ENCODE assay signal across 17 cellular contexts in genomic region chr22:37569921-37570660, GRCh38. TPM values are rescaled to one million over a fixed set of nuclear protein-coding genes. Genes with fewer than 3 reads are reported as not detected.
A peak's percentile ranks its signal among the peaks of the same experiment; 100 is the strongest.
DNase-seq lines count a peak whose midpoint lies in the region; ATAC-seq and TF ChIP-seq lines count a peak whose summit lies in the region.
"Had no signal": no experiment of that assay in that cellular context is flagged by ENCODE, and none has a peak within 500 bp of the region (broad histone marks: within the 10 kb centered on the region; RNA-seq: fewer than 3 reads in every experiment).

No MANE protein-coding gene starts in this region.

- H3K4me1 Mint-ChIP-seq in type B pancreatic cell (ENCODE audit: unreplicated experiment): peaks cover 22% of the 10 kb centered on the region

- H3K4me3 ChIP-seq in colonic mucosa: no peak overlapping the region
- no peak overlapping the region for H3K4me3 ChIP-seq in mucosa of descending colon

- no peaks in the 10 kb centered on the region for H3K36me3 Mint-ChIP-seq in type B pancreatic cell

- peaks cover 23% of the 10 kb centered on the region for H3K4me1 ChIP-seq in colonic mucosa
- peaks cover 59% of the 10 kb centered on the region for H3K4me1 ChIP-seq in mucosa of descending colon (ENCODE audit: low read depth)

- DNase-seq in NCI-H69 (lab: John Stamatoyannopoulos, UW) (peak; percentile 58), colonic mucosa (peak; percentile 76), mucosa of descending colon (peak; percentile 76 to 82 (median 80)), type B pancreatic cell (ENCODE audit: extremely low spot score, unreplicated experiment) (no peak), cerebellar cortex (ENCODE audit: low spot score) (no peak), GM19240 (ENCODE audit: insufficient read length, low spot score) (no peak)
- DNase-seq in activated effector memory CD4-positive, alpha-beta T cell treated with Interleukin-2 at 50 U/mL for 16 hours: no peak
- DNase-seq: activated CD8-positive, alpha-beta T cell treated with anti-CD3 and anti-CD28 coated beads, Interleukin-2, amount 10 ng/mL, durations not matched to agents 7 days and 5 days; activated naive CD4-positive, alpha-beta T cell treated with anti-CD3 and anti-CD28 coated beads, Interleukin-2, amount 50 U/mL, for 16 hours; cerebellar nuclear complex; GOT3; midbrain; NCI-H1048; NCI-H345; stimulated activated CD4-positive, alpha-beta T cell treated with anti-CD3 and anti-CD28 coated beads, Interleukin-2, amount 100 ng/mL, for 48 hours had no signal

- H3K27ac Mint-ChIP-seq in type B pancreatic cell: peak overlapping the region; percentile 89
- H3K27ac Mint-ChIP-seq: activated CD8-positive, alpha-beta T cell treated with anti-CD3 and anti-CD28 coated beads, Interleukin-2, amount 10 ng/mL, durations not matched to agents 7 days and 5 days had no signal

- no peak for TF ChIP-seq CTCF in colonic mucosa (IDR thresholded peaks at IDR 0.05)
- no peak for TF ChIP-seq CTCF in mucosa of descending colon (IDR thresholded peaks at IDR 0.05)
- no peak for TF ChIP-seq CTCF in type B pancreatic cell (conservative IDR thresholded peaks at IDR 0.05)

- peak overlapping the region; percentile 26 to 72 for H3K9ac ChIP-seq in colonic mucosa (ENCODE audit: low read depth in 2 of 2, low read length in 2 of 2)

- peak; percentile 56 for ATAC-seq in mucosa of descending colon
- ATAC-seq: activated CD8-positive, alpha-beta T cell treated with anti-CD3 and anti-CD28 coated beads, Interleukin-2, amount 10 ng/mL, durations not matched to agents 7 days and 5 days; Right ventricle myocardium inferior had no signal

- intact Hi-C loops in colonic mucosa (cut with DNase I): no loop called here
- intact Hi-C loops in mucosa of descending colon (cut with DNase I, micrococcal nuclease): no loop called here

- H3K27me3 ChIP-seq in colonic mucosa: no peaks in the 10 kb centered on the region

- H3K9me3 Mint-ChIP-seq in type B pancreatic cell: no peaks in the 10 kb centered on the region

- H3K4me3 Mint-ChIP-seq in type B pancreatic cell: peak overlapping the region; percentile 55
- H3K4me3 Mint-ChIP-seq: activated CD8-positive, alpha-beta T cell treated with anti-CD3 and anti-CD28 coated beads, Interleukin-2, amount 10 ng/mL, durations not matched to agents 7 days and 5 days had no signal

- H3K27ac ChIP-seq in colonic mucosa: peak overlapping the region; percentile 73

- H3K36me3 ChIP-seq in colonic mucosa (peaks cover 3% of the 10 kb centered on the region), mucosa of descending colon (ENCODE audit: low read depth) (no peaks in the 10 kb centered on the region)

- H3K9me3 ChIP-seq in colonic mucosa (no peaks in the 10 kb centered on the region), mucosa of descending colon (no peaks in the 10 kb centered on the region)

- no peaks in the 10 kb centered on the region for H3K27me3 Mint-ChIP-seq in type B pancreatic cell

RNA-seq across cellular contexts. Expression of gene LGALS2, which starts 9.8 kb away (rescaled TPM):
- total RNA-seq in colonic mucosa: 100 to 1,000 TPM; 118 to 160 TPM
- total RNA-seq in mucosa of descending colon: 10 to 100 TPM; 10.7 to 93.5 (median 23.1) TPM
- 2.6 and 8.7 TPM in 2 replicates for total RNA-seq in type B pancreatic cell (ENCODE audit: low replicate concordance)
- total RNA-seq: activated CD8-positive, alpha-beta T cell treated with anti-CD3 and anti-CD28 coated beads, Interleukin-2, amount 10 ng/mL, durations not matched to agents 7 days and 5 days; G401 had no signal

RNA-seq across cellular contexts. Expression of gene CDC42EP1, which starts 9.8 kb away (rescaled TPM):
- 10 to 100 TPM; 66.1 to 97.0 TPM for total RNA-seq in colonic mucosa
- 10 to 100 TPM; 31.5 to 52.0 (median 48.2) TPM for total RNA-seq in mucosa of descending colon
- total RNA-seq in type B pancreatic cell (ENCODE audit: low replicate concordance): 20.5 and 30.4 TPM in 2 replicates

RNA-seq across cellular contexts. Expression of gene GGA1, which starts 38.5 kb away (rescaled TPM):
- total RNA-seq in colonic mucosa (10 to 100 TPM; 45.7 to 90.2 TPM), mucosa of descending colon (10 to 100 TPM; 70.4 to 79.0 (median 74.3) TPM), type B pancreatic cell (ENCODE audit: low replicate concordance) (71.8 and 80.2 TPM in 2 replicates)

RNA-seq across cellular contexts. Expression of gene CARD10, which starts 50.9 kb away (rescaled TPM):
- total RNA-seq in colonic mucosa (10 to 100 TPM; 59.3 to 60.5 TPM), mucosa of descending colon (10 to 100 TPM; 43.3 to 74.1 (median 60.5) TPM), type B pancreatic cell (ENCODE audit: low replicate concordance) (9.9 and 14.8 TPM in 2 replicates)

Comparison
In these comparisons a context has a peak if more than half of its experiments do, and no peak if none do; other contexts are left out.
1. DNase-seq: peak in NCI-H69 (single experiment), colonic mucosa (single experiment) and mucosa of descending colon (3 of 3); none in type B pancreatic cell (single experiment), cerebellar cortex (single experiment), activated effector memory CD4-positive, alpha-beta T cell treated with Interleukin-2 at 50 U/mL for 16 hours (single experiment) and GM19240 (single experiment).